In the genomic region with DNA sequence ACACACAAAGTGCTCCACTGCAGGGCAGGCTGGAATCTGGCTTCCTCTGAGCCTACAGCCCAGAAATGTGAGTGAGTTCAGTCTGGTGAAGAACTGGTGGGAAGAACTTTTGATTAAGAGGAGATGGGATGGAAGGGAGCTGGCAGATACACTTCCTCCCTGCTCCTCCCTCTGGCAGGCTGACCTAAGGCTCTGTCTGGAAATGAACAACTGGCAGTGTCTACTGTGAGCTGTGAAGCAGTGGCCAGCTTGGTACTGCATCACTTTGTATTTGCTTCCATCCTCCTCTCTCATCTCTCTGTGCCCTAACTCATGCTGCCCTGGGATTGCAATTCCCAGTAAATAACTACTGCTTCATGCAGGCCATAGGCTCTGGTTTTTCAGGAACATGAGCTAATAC, we compare ENCODE assay signal across 28 cellular contexts.
"Had no signal": no experiment of that assay in that cellular context is flagged by ENCODE, and none has a peak within 500 bp of the region (broad histone marks: within the 10 kb centered on the region; RNA-seq: fewer than 3 reads in every experiment).

No MANE protein-coding gene starts in this region.

- H3K79me2 ChIP-seq: parathyroid adenoma had no signal

- DNase-seq: natural killer cell; occipital lobe; ovary; posterior cingulate gyrus; psoas muscle; right cardiac atrium; spleen; stimulated activated CD4-positive, alpha-beta T cell treated with anti-CD3 and anti-CD28 coated beads, Interleukin-12 subunit alpha, Interleukin-12 subunit beta, amount 100 ng/mL, for 4 hours; stimulated activated CD4-positive, alpha-beta T cell treated with anti-CD3 and anti-CD28 coated beads, Interleukin-1b, Interleukin-23, amount 100 ng/mL, for 48 hours; stimulated activated CD4-positive, alpha-beta T cell treated with anti-CD3 and anti-CD28 coated beads, Interleukin-4, amount 100 ng/mL, for 1 hour; stimulated activated CD4-positive, alpha-beta T cell treated with anti-CD3 and anti-CD28 coated beads, Interleukin-4, amount 100 ng/mL, for 4 hours; stimulated activated CD8-positive, alpha-beta memory T cell treated with anti-CD3 and anti-CD28 coated beads, Interleukin-4, amount 100 ng/mL, for 48 hours; stimulated activated naive CD4-positive, alpha-beta T cell; stimulated activated naive CD8-positive, alpha-beta T cell treated with anti-CD3 and anti-CD28 coated beads, Interleukin-15, amount 100 ng/mL, for 72 hours; stimulated activated naive CD8-positive, alpha-beta T cell treated with anti-CD3 and anti-CD28 coated beads, Interleukin-15, Interleukin-2, amounts not matched to agents 100 U/mL and 50 U/mL, for 24 hours; substantia nigra; testis; tibial artery; transverse colon; upper lobe of right lung; uterus had no signal

- H3K4me1 ChIP-seq: neural progenitor cell, parathyroid adenoma, spleen, suprapubic skin, testis, tibial artery, transverse colon, upper lobe of right lung, uterus had no signal

- H3K4me3 ChIP-seq: neural progenitor cell, ovary, psoas muscle, skin epidermis, smooth muscle cell, spleen, suprapubic skin, testis, tibial artery, transverse colon, upper lobe of right lung, uterus had no signal

- H3K9ac ChIP-seq: neural progenitor cell, parathyroid adenoma had no signal

- H3K9me3 ChIP-seq: ovary, psoas muscle, suprapubic skin, testis, tibial artery, transverse colon, upper lobe of right lung, uterus had no signal

- ATAC-seq: natural killer cell; psoas muscle; right cardiac atrium; sciatic nerve; stimulated activated memory B cell treated with anti-CD40 and anti-IgM and Interleukin-4, amounts not matched to agents 10 μg/mL and 1 μg/mL and 100 μg/mL, for 72 hours; stimulated activated naive CD8-positive, alpha-beta T cell treated with anti-CD3 and anti-CD28 coated beads, Interleukin-15, amount 100 ng/mL, for 72 hours; stimulated activated naive CD8-positive, alpha-beta T cell treated with anti-CD3 and anti-CD28 coated beads, Interleukin-15, Interleukin-2, amounts not matched to agents 100 U/mL and 50 U/mL, for 24 hours; upper lobe of right lung had no signal

- H3K27ac ChIP-seq: neural progenitor cell, ovary, parathyroid adenoma, psoas muscle, skin epidermis, spleen, suprapubic skin, testis, tibial artery, transverse colon, upper lobe of right lung, uterus had no signal

- H3K27me3 ChIP-seq: neural progenitor cell, ovary, suprapubic skin, testis, tibial artery, transverse colon, upper lobe of right lung, uterus had no signal

- H3K4me2 ChIP-seq: neural progenitor cell, smooth muscle cell had no signal

- H2AFZ ChIP-seq: neural progenitor cell, parathyroid adenoma had no signal

- H3K36me3 ChIP-seq: neural progenitor cell, ovary, spleen, suprapubic skin, tibial artery, transverse colon, upper lobe of right lung, uterus had no signal
